ENCODE assay signal across 27 cellular contexts in genomic region chr19:31518216-31518615, GRCh38.
"Had no signal": no experiment of that assay in that cellular context is flagged by ENCODE, and none has a peak within 500 bp of the region (broad histone marks: within the 10 kb centered on the region; RNA-seq: fewer than 3 reads in every experiment).

No MANE protein-coding gene starts in this region.

- H3K36me3 ChIP-seq: brain microvascular endothelial cell, esophagus squamous epithelium, gastrocnemius medialis, left ventricle myocardium inferior, stomach, suprapubic skin, tibial nerve, vagina had no signal

- H3K4me1 ChIP-seq: esophagus squamous epithelium, gastrocnemius medialis, left ventricle myocardium inferior, stomach, suprapubic skin, tibial nerve had no signal

- H3K4me3 ChIP-seq: esophagus squamous epithelium, gastrocnemius medialis, left ventricle myocardium inferior, stomach, suprapubic skin, tibial nerve, vagina had no signal

- H3K4me3 Mint-ChIP-seq: activated CD4-positive, alpha-beta T cell treated with anti-CD3 and anti-CD28 coated beads, Interleukin-2, amount 10 ng/mL, durations not matched to agents 7 days and 5 days; activated CD8-positive, alpha-beta memory T cell treated with anti-CD3 and anti-CD28 coated beads, Interleukin-2, amount 10 ng/mL, durations not matched to agents 7 days and 5 days; activated CD8-positive, alpha-beta T cell treated with anti-CD3 and anti-CD28 coated beads for 36 hours; activated naive CD4-positive, alpha-beta T cell treated with anti-CD3 and anti-CD28 coated beads, Interleukin-2, amount 50 U/mL, for 24 hours; effector memory CD8-positive, alpha-beta T cell; neural crest cell; T-cell; T-helper 2 cell treated with Interferon-gamma antibody and Interleukin-4, amounts not matched to agents 5 μg/mL and 100 μg/mL, for 36 hours had no signal

- H3K9me3 ChIP-seq: esophagus squamous epithelium, suprapubic skin, vagina had no signal

- DNase-seq: activated CD4-positive, alpha-beta T cell treated with anti-CD3 and anti-CD28 coated beads, Interleukin-2, amount 10 ng/mL, durations not matched to agents 7 days and 5 days; activated CD4-positive, CD25-positive, alpha-beta regulatory T cell treated with anti-CD3 and anti-CD28 coated beads, Interleukin-2, amount 50 U/mL, for 72 hours; activated CD8-positive, alpha-beta memory T cell treated with anti-CD3 and anti-CD28 coated beads, Interleukin-2, amount 10 ng/mL, durations not matched to agents 7 days and 5 days; activated CD8-positive, alpha-beta T cell treated with anti-CD3 and anti-CD28 coated beads for 36 hours; activated gamma-delta T cell treated with Interleukin-2 at 50 U/mL for 16 hours; activated T-cell treated with anti-CD3 and anti-CD28 coated beads for 4 hours; aorta; brain microvascular endothelial cell; central memory CD4-positive, alpha-beta T cell; dermis blood vessel endothelial cell; effector memory CD8-positive, alpha-beta T cell; esophagus squamous epithelium; gastrocnemius medialis; hypothalamus; left ventricle myocardium inferior; retina; stimulated activated CD4-positive, alpha-beta T cell treated with anti-CD3 and anti-CD28 coated beads, Interleukin-12 subunit alpha, Interleukin-12 subunit beta, amount 100 ng/mL, for 4 hours; stomach; T-cell had no signal

- H3K4me1 Mint-ChIP-seq: activated CD4-positive, alpha-beta T cell treated with anti-CD3 and anti-CD28 coated beads, Interleukin-2, amount 10 ng/mL, durations not matched to agents 7 days and 5 days; activated CD8-positive, alpha-beta memory T cell treated with anti-CD3 and anti-CD28 coated beads, Interleukin-2, amount 10 ng/mL, durations not matched to agents 7 days and 5 days; activated naive CD4-positive, alpha-beta T cell treated with anti-CD3 and anti-CD28 coated beads, Interleukin-2, amount 50 U/mL, for 24 hours; neural crest cell; T-cell had no signal

- H3K9me3 Mint-ChIP-seq: activated CD4-positive, alpha-beta T cell treated with anti-CD3 and anti-CD28 coated beads, Interleukin-2, amount 10 ng/mL, durations not matched to agents 7 days and 5 days; activated naive CD4-positive, alpha-beta T cell treated with anti-CD3 and anti-CD28 coated beads, Interleukin-2, amount 50 U/mL, for 24 hours; neural crest cell had no signal

- H3K27ac Mint-ChIP-seq: activated CD4-positive, alpha-beta T cell treated with anti-CD3 and anti-CD28 coated beads, Interleukin-2, amount 10 ng/mL, durations not matched to agents 7 days and 5 days; activated CD8-positive, alpha-beta memory T cell treated with anti-CD3 and anti-CD28 coated beads, Interleukin-2, amount 10 ng/mL, durations not matched to agents 7 days and 5 days; activated CD8-positive, alpha-beta T cell treated with anti-CD3 and anti-CD28 coated beads for 36 hours; activated naive CD4-positive, alpha-beta T cell treated with anti-CD3 and anti-CD28 coated beads, Interleukin-2, amount 50 U/mL, for 24 hours; effector memory CD8-positive, alpha-beta T cell; progenitor cell of endocrine pancreas; T-cell; T-helper 2 cell treated with Interferon-gamma antibody and Interleukin-4, amounts not matched to agents 5 μg/mL and 100 μg/mL, for 36 hours had no signal

- H3K36me3 Mint-ChIP-seq: activated CD8-positive, alpha-beta memory T cell treated with anti-CD3 and anti-CD28 coated beads, Interleukin-2, amount 10 ng/mL, durations not matched to agents 7 days and 5 days; activated naive CD4-positive, alpha-beta T cell treated with anti-CD3 and anti-CD28 coated beads, Interleukin-2, amount 50 U/mL, for 24 hours; T-cell had no signal

- H3K27me3 Mint-ChIP-seq: activated CD4-positive, alpha-beta T cell treated with anti-CD3 and anti-CD28 coated beads, Interleukin-2, amount 10 ng/mL, durations not matched to agents 7 days and 5 days; activated CD8-positive, alpha-beta memory T cell treated with anti-CD3 and anti-CD28 coated beads, Interleukin-2, amount 10 ng/mL, durations not matched to agents 7 days and 5 days had no signal

- H3K27me3 ChIP-seq: brain microvascular endothelial cell, esophagus squamous epithelium, gastrocnemius medialis, suprapubic skin, tibial nerve, vagina had no signal

- H3K27ac ChIP-seq: brain microvascular endothelial cell, gastrocnemius medialis, left ventricle myocardium inferior, suprapubic skin, vagina, VCaP had no signal
